Comparison of ENCODE assay signal across 23 cellular contexts in genomic region chr2:157281316-157281715, GRCh38.
"Had no signal": no experiment of that assay in that cellular context is flagged by ENCODE, and none has a peak within 500 bp of the region (broad histone marks: within the 10 kb centered on the region; RNA-seq: fewer than 3 reads in every experiment).

No MANE protein-coding gene starts in this region.

- H3K27ac ChIP-seq: stomach, suprapubic skin, testis, thoracic aorta, thyroid gland, tibial artery, tibial nerve, transverse colon, upper lobe of left lung, upper lobe of right lung, uterus, vagina had no signal

- H3K4me3 ChIP-seq: stomach, suprapubic skin, testis, thoracic aorta, thyroid gland, tibial artery, tibial nerve, transverse colon, upper lobe of left lung, upper lobe of right lung, uterus, vagina had no signal

- H3K27me3 ChIP-seq: stomach, suprapubic skin, testis, thyroid gland, tibial artery, tibial nerve, transverse colon, upper lobe of left lung, upper lobe of right lung, uterus, vagina had no signal

- H3K4me1 ChIP-seq: suprapubic skin, testis, thyroid gland, tibial artery, tibial nerve, upper lobe of left lung, upper lobe of right lung, uterus, vagina had no signal

- DNase-seq: stimulated activated CD4-positive, alpha-beta T cell treated with anti-CD3 and anti-CD28 coated beads, Interleukin-2, amount 100 ng/mL, for 48 hours; stimulated activated CD4-positive, alpha-beta T cell treated with anti-CD3 and anti-CD28 coated beads, Interleukin-4, amount 100 ng/mL, for 1 hour; stimulated activated CD4-positive, alpha-beta T cell treated with anti-CD3 and anti-CD28 coated beads, Interleukin-4, amount 100 ng/mL, for 24 hours; stimulated activated CD4-positive, alpha-beta T cell treated with anti-CD3 and anti-CD28 coated beads, Interleukin-4, amount 100 ng/mL, for 4 hours; stimulated activated CD8-positive, alpha-beta memory T cell treated with anti-CD3 and anti-CD28 coated beads, Interleukin-4, amount 100 ng/mL, for 48 hours; stimulated activated naive B cell treated with anti-CD40 and anti-IgM and Interleukin-4, amounts not matched to agents 10 μg/mL and 1 μg/mL and 100 μg/mL, for 72 hours; stimulated activated naive CD4-positive, alpha-beta T cell; stimulated activated naive CD4-positive, alpha-beta T cell treated with Interleukin-2 at 50 U/mL for 16 hours; stimulated activated naive CD8-positive, alpha-beta T cell treated with anti-CD3 and anti-CD28 coated beads, Interleukin-15, amount 100 ng/mL, for 72 hours; stimulated activated naive CD8-positive, alpha-beta T cell treated with anti-CD3 and anti-CD28 coated beads, Interleukin-15, Interleukin-2, amounts not matched to agents 100 U/mL and 50 U/mL, for 24 hours; stomach; substantia nigra; testis; thyroid gland; tibial artery; transverse colon; upper lobe of left lung; upper lobe of right lung; uterus had no signal

- H3K9me3 ChIP-seq: stomach, testis, thoracic aorta, thyroid gland, tibial artery, transverse colon, upper lobe of left lung, upper lobe of right lung, uterus, vagina had no signal

- H3K36me3 ChIP-seq: stomach, suprapubic skin, thoracic aorta, thyroid gland, tibial artery, tibial nerve, transverse colon, upper lobe of left lung, upper lobe of right lung, uterus, vagina had no signal
